In the genomic region with DNA sequence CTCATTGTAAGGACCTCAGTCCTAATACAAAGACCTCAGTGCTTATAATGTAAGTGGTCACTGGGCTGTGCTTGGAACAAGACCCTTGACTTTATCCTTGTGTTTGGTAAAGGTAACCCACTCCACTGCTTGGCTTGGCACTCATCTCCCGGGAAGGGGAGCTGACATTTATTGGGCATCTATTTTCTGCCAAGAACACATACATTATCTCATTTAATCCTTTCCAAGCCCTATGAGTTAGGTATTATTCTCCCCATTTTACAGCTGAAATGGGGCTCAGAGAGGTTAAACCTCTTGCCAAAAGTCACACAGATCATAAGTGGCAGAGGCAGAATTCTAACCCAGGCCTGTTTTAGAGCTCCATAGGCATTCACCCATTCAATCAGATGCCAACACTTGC, we compare ENCODE assay signal across 33 cellular contexts.
"Had no signal": no experiment of that assay in that cellular context is flagged by ENCODE, and none has a peak within 500 bp of the region (broad histone marks: within the 10 kb centered on the region; RNA-seq: fewer than 3 reads in every experiment).

No MANE protein-coding gene starts in this region.

- H3K27ac Mint-ChIP-seq: activated B cell treated with CpG ODN at 0.5 μM for 24 hours; activated CD4-positive, alpha-beta memory T cell treated with anti-CD3 and anti-CD28 coated beads for 36 hours; activated CD4-positive, alpha-beta T cell treated with anti-CD3 and anti-CD28 coated beads, Interleukin-2, amount 10 ng/mL, durations not matched to agents 24 days and 14 days; activated CD8-positive, alpha-beta T cell treated with anti-CD3 and anti-CD28 coated beads for 36 hours; activated naive CD4-positive, alpha-beta T cell treated with anti-CD3 and anti-CD28 coated beads, Interleukin-2, amount 50 U/mL, for 72 hours; activated naive CD8-positive, alpha-beta T cell treated with anti-CD3 and anti-CD28 coated beads for 36 hours; activated T-cell treated with anti-CD3 and anti-CD28 coated beads, Interleukin-2, amount 50 U/mL, for 72 hours; activated T-helper 1 cell treated with anti-CD3 and anti-CD28 coated beads, Interleukin-12 subunit alpha, Interleukin-12 subunit beta, Interleukin-2, Interleukin-4 antibody, amounts not matched to agents 30 ng/mL and 10 ng/mL and 1 ng/mL, durations not matched to agents 14 hours and 24 hours and 36 hours; activated T-helper 17 cell treated with anti-CD3 and anti-CD28 coated beads, Interleukin-2, amount 50 U/mL, for 72 hours; T-helper 1 cell treated with Interleukin-12 subunit alpha and Interleukin-12 subunit beta and Interleukin-4 antibody, amounts not matched to agents 30 μg/mL and 1 μg/mL, for 36 hours; T-helper 2 cell treated with Interferon-gamma antibody and Interleukin-4, amounts not matched to agents 5 μg/mL and 100 μg/mL, for 36 hours had no signal

- H3K9me3 ChIP-seq: adrenal gland, body of pancreas, breast epithelium had no signal

- ATAC-seq: activated CD8-positive, alpha-beta T cell treated with anti-CD3 and anti-CD28 coated beads for 36 hours; activated naive CD4-positive, alpha-beta T cell treated with anti-CD3 and anti-CD28 coated beads, Interleukin-2, amount 50 U/mL, for 72 hours; activated T-cell treated with anti-CD3 and anti-CD28 coated beads, Interleukin-2, amount 50 U/mL, for 4 hours; activated T-cell treated with anti-CD3 and anti-CD28 coated beads, Interleukin-2, amount 50 U/mL, for 72 hours; activated T-helper 17 cell treated with anti-CD3 and anti-CD28 coated beads, Interleukin-2, amount 50 U/mL, for 72 hours; body of pancreas had no signal

- H3K36me3 ChIP-seq: adrenal gland, brain microvascular endothelial cell, breast epithelium had no signal

- FAIRE-seq: astrocyte, TTC549 had no signal

- H3K9me3 Mint-ChIP-seq: activated B cell treated with CpG ODN at 0.5 μM for 24 hours; activated CD4-positive, alpha-beta memory T cell treated with anti-CD3 and anti-CD28 coated beads for 36 hours; activated CD4-positive, alpha-beta T cell treated with anti-CD3 and anti-CD28 coated beads, Interleukin-2, amount 10 ng/mL, durations not matched to agents 24 days and 14 days; activated CD8-positive, alpha-beta T cell treated with anti-CD3 and anti-CD28 coated beads for 36 hours; activated naive CD4-positive, alpha-beta T cell treated with anti-CD3 and anti-CD28 coated beads, Interleukin-2, amount 50 U/mL, for 72 hours; activated naive CD8-positive, alpha-beta T cell treated with anti-CD3 and anti-CD28 coated beads for 36 hours; activated T-cell treated with anti-CD3 and anti-CD28 coated beads, Interleukin-2, amount 50 U/mL, for 4 hours; activated T-cell treated with anti-CD3 and anti-CD28 coated beads, Interleukin-2, amount 50 U/mL, for 72 hours; activated T-helper 1 cell treated with anti-CD3 and anti-CD28 coated beads, Interleukin-12 subunit alpha, Interleukin-12 subunit beta, Interleukin-2, Interleukin-4 antibody, amounts not matched to agents 30 ng/mL and 10 ng/mL and 1 ng/mL, durations not matched to agents 14 hours and 24 hours and 36 hours; activated T-helper 17 cell treated with anti-CD3 and anti-CD28 coated beads, Interleukin-2, amount 50 U/mL, for 72 hours; T-helper 1 cell treated with Interleukin-12 subunit alpha and Interleukin-12 subunit beta and Interleukin-4 antibody, amounts not matched to agents 30 μg/mL and 1 μg/mL, for 36 hours; T-helper 2 cell treated with Interferon-gamma antibody and Interleukin-4, amounts not matched to agents 5 μg/mL and 100 μg/mL, for 36 hours had no signal

- H3K4me3 Mint-ChIP-seq: activated B cell treated with CpG ODN at 0.5 μM for 24 hours; activated CD4-positive, alpha-beta memory T cell treated with anti-CD3 and anti-CD28 coated beads for 36 hours; activated CD4-positive, alpha-beta T cell treated with anti-CD3 and anti-CD28 coated beads, Interleukin-2, amount 10 ng/mL, durations not matched to agents 24 days and 14 days; activated CD8-positive, alpha-beta T cell treated with anti-CD3 and anti-CD28 coated beads for 36 hours; activated naive CD8-positive, alpha-beta T cell treated with anti-CD3 and anti-CD28 coated beads for 36 hours; activated T-cell treated with anti-CD3 and anti-CD28 coated beads, Interleukin-2, amount 50 U/mL, for 4 hours; activated T-cell treated with anti-CD3 and anti-CD28 coated beads, Interleukin-2, amount 50 U/mL, for 72 hours; activated T-helper 1 cell treated with anti-CD3 and anti-CD28 coated beads, Interleukin-12 subunit alpha, Interleukin-12 subunit beta, Interleukin-2, Interleukin-4 antibody, amounts not matched to agents 30 ng/mL and 10 ng/mL and 1 ng/mL, durations not matched to agents 14 hours and 24 hours and 36 hours; activated T-helper 17 cell treated with anti-CD3 and anti-CD28 coated beads, Interleukin-2, amount 50 U/mL, for 72 hours; T-helper 1 cell treated with Interleukin-12 subunit alpha and Interleukin-12 subunit beta and Interleukin-4 antibody, amounts not matched to agents 30 μg/mL and 1 μg/mL, for 36 hours; T-helper 2 cell treated with Interferon-gamma antibody and Interleukin-4, amounts not matched to agents 5 μg/mL and 100 μg/mL, for 36 hours had no signal

- H3K4me3 ChIP-seq: adrenal gland, body of pancreas, breast epithelium had no signal

- H3K27ac ChIP-seq: adrenal gland, body of pancreas, brain microvascular endothelial cell, VCaP had no signal

- H3K36me3 Mint-ChIP-seq: activated CD4-positive, alpha-beta memory T cell treated with anti-CD3 and anti-CD28 coated beads for 36 hours; activated naive CD4-positive, alpha-beta T cell treated with anti-CD3 and anti-CD28 coated beads, Interleukin-2, amount 50 U/mL, for 72 hours; activated naive CD8-positive, alpha-beta T cell treated with anti-CD3 and anti-CD28 coated beads for 36 hours had no signal

- DNase-seq: activated B cell treated with CpG ODN at 0.5 μM for 24 hours; activated CD4-positive, alpha-beta memory T cell treated with anti-CD3 and anti-CD28 coated beads for 36 hours; activated CD4-positive, alpha-beta T cell treated with anti-CD3 and anti-CD28 coated beads for 4 hours; activated CD4-positive, alpha-beta T cell treated with anti-CD3 and anti-CD28 coated beads, Interleukin-2, amount 10 ng/mL, durations not matched to agents 24 days and 14 days; activated CD4-positive, alpha-beta T cell treated with anti-CD3 and anti-CD28 coated beads, Interleukin-2, amount 50 U/mL, for 1 hour; activated CD4-positive, alpha-beta T cell treated with anti-CD3 and anti-CD28 coated beads, Interleukin-2, amount 50 U/mL, for 4 hours; activated CD4-positive, CD25-positive, alpha-beta regulatory T cell treated with anti-CD3 and anti-CD28 coated beads, Interleukin-2, amount 50 U/mL, for 72 hours; activated CD8-positive, alpha-beta memory T cell treated with anti-CD3 and anti-CD28 coated beads, Interleukin-2, amount 50 U/mL, for 4 hours; activated CD8-positive, alpha-beta T cell treated with anti-CD3 and anti-CD28 coated beads for 36 hours; activated effector memory CD4-positive, alpha-beta T cell treated with anti-CD3 and anti-CD28 coated beads, Interleukin-2, amount 50 U/mL, for 16 hours; activated naive CD4-positive, alpha-beta T cell treated with anti-CD3 and anti-CD28 coated beads, Interleukin-2, amount 50 U/mL, for 16 hours; activated naive CD4-positive, alpha-beta T cell treated with Interleukin-2 at 50 U/mL for 16 hours; activated naive CD8-positive, alpha-beta T cell treated with anti-CD3 and anti-CD28 coated beads for 36 hours; activated T-cell treated with anti-CD3 and anti-CD28 coated beads for 4 hours; activated T-cell treated with anti-CD3 and anti-CD28 coated beads, Interleukin-2, amount 50 U/mL, for 1 hour; activated T-cell treated with anti-CD3 and anti-CD28 coated beads, Interleukin-2, amount 50 U/mL, for 4 hours; activated T-cell treated with anti-CD3 and anti-CD28 coated beads, Interleukin-2, amount 50 U/mL, for 72 hours; adrenal gland; amniotic stem cell; body of pancreas; brain microvascular endothelial cell; central memory CD4-positive, alpha-beta T cell; T-helper 2 cell; T-helper 9 cell had no signal

- H3K27me3 ChIP-seq: body of pancreas, brain microvascular endothelial cell, breast epithelium had no signal
